In the genomic region with DNA sequence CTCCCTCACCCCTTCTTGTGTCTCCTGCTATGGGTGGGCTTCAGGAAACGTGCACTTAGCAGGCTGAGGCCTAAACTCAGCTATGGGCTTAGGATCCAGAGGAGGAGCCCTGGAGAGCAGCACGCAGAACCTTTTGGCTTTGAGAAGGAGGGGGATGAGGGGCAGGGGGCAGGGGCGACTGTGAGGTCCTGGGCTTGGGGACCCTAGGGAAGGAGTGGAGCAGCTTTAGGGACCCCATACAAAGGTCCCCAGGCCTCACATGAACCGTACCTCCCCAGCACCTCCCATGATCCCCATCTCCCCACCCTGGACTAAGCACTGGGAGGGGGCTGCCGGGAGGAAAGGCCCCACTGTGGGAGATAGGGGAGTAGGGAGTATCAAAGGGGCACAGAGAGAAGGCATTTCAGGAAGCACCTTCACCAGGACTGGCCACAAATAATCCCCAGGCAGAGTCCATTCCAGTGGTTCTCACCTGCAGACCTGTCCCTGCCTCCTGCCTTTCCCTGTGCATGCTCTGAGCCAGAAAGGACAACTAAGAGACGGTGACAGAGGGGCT, we compare ENCODE assay signal across 12 cellular contexts.
DNase-seq lines count a peak whose midpoint lies in the region; ATAC-seq and TF ChIP-seq lines count a peak whose summit lies in the region.
"Had no signal": no experiment of that assay in that cellular context is flagged by ENCODE, and none has a peak within 500 bp of the region (broad histone marks: within the 10 kb centered on the region; RNA-seq: fewer than 3 reads in every experiment).

No MANE protein-coding gene starts in this region.

- CTCF ChIA-PET in activated naive CD4-positive, alpha-beta T cell treated with anti-CD3 and anti-CD28 coated beads for 36 hours (lab: Charles Lee) = interaction anchor here (1.2 to 2.2 kb wide), 6 partner anchors 10 to 226 kb away, joined by 3 to 7 read pairs (median 6); no protein-coding TSS in a partner anchor

- H3K9me3 Mint-ChIP-seq in activated naive CD4-positive, alpha-beta T cell treated with anti-CD3 and anti-CD28 coated beads for 36 hours = no peaks in the 10 kb centered on the region

- H3K4me1 Mint-ChIP-seq in activated naive CD4-positive, alpha-beta T cell treated with anti-CD3 and anti-CD28 coated beads for 36 hours (ENCODE audit: low read depth) = peaks cover 78% of the 10 kb centered on the region

- WGBS in smooth muscle cell (ENCODE audit: low lambda C conversion rate) = 97% methylated on average over 5 of the region's 6 CpGs

- H3K36me3 ChIP-seq in smooth muscle cell (ENCODE audit: low read depth) = no peaks in the 10 kb centered on the region
- H3K36me3 ChIP-seq: MG63 had no signal

- ATAC-seq in left lobe of liver = peak; percentile 9

- no peak overlapping the region for H3K9ac ChIP-seq in smooth muscle cell (ENCODE audit: low read depth)
- H3K9ac ChIP-seq: parathyroid adenoma had no signal

- H3K79me2 ChIP-seq in smooth muscle cell (ENCODE audit: low read depth) = no peaks in the 10 kb centered on the region
- H3K79me2 ChIP-seq: parathyroid adenoma had no signal

- peak overlapping the region; percentile 24 for H3K27ac ChIP-seq in temporal lobe (ENCODE audit: low read depth, low read length)
- H3K27ac ChIP-seq in smooth muscle cell (ENCODE audit: low read depth) = no peak overlapping the region
- H3K27ac ChIP-seq: parathyroid adenoma had no signal

- no peak overlapping the region for H3K4me3 Mint-ChIP-seq in activated naive CD4-positive, alpha-beta T cell treated with anti-CD3 and anti-CD28 coated beads for 36 hours

- no peaks in the 10 kb centered on the region for H3K27me3 Mint-ChIP-seq in activated naive CD4-positive, alpha-beta T cell treated with anti-CD3 and anti-CD28 coated beads for 36 hours (ENCODE audit: low read depth)

- peak overlapping the region; percentile 57 for H3K27ac Mint-ChIP-seq in activated naive CD4-positive, alpha-beta T cell treated with anti-CD3 and anti-CD28 coated beads for 36 hours

- no peak overlapping the region for H3K4me2 ChIP-seq in smooth muscle cell

- no peak for DNase-seq in activated naive CD4-positive, alpha-beta T cell treated with anti-CD3 and anti-CD28 coated beads for 36 hours
- DNase-seq in activated naive CD4-positive, alpha-beta T cell treated with Interleukin-2 at 50 U/mL for 16 hours = no peak
- peak; percentile 52 for DNase-seq in activated CD8-positive, alpha-beta memory T cell treated with anti-CD3 and anti-CD28 coated beads, Interleukin-2, amount 50 U/mL, for 48 hours
- DNase-seq in left lobe of liver (ENCODE audit: low spot score) (no peak), smooth muscle cell (lab: John Stamatoyannopoulos, UW; ENCODE audit: unreplicated experiment) (no peak), COLO668 (lab: John Stamatoyannopoulos, UW; ENCODE audit: unreplicated experiment) (no peak), AG08395 (ENCODE audit: low spot score) (no peak)
- DNase-seq: foreskin fibroblast, MG63, OCI-M1 had no signal

- no peaks in the 10 kb centered on the region for H3K36me3 Mint-ChIP-seq in activated naive CD4-positive, alpha-beta T cell treated with anti-CD3 and anti-CD28 coated beads for 36 hours (ENCODE audit: low read depth)

- no peaks in the 10 kb centered on the region for H3F3A ChIP-seq in smooth muscle cell (ENCODE audit: low read depth)

- no peak overlapping the region for H2AFZ ChIP-seq in smooth muscle cell (ENCODE audit: low read depth)
- H2AFZ ChIP-seq: parathyroid adenoma had no signal

- H4K20me1 ChIP-seq in smooth muscle cell (ENCODE audit: low read depth) = no peaks in the 10 kb centered on the region

- no peaks in the 10 kb centered on the region for H3K9me3 ChIP-seq in smooth muscle cell (replicated peaks; ENCODE audit: low read depth)
- H3K9me3 ChIP-seq: MG63 had no signal

- no peak for TF ChIP-seq CTCF in smooth muscle cell (IDR thresholded peaks at IDR 0.05; ENCODE audit: borderline replicate concordance, insufficient read depth, poor library complexity, severe bottlenecking)

- H3K27me3 ChIP-seq in smooth muscle cell (ENCODE audit: low read depth) = no peaks in the 10 kb centered on the region
- H3K27me3 ChIP-seq: MG63 had no signal

- peaks cover 18% of the 10 kb centered on the region for H3K4me1 ChIP-seq in smooth muscle cell (ENCODE audit: low read depth)
- H3K4me1 ChIP-seq: parathyroid adenoma had no signal

- intact Hi-C loops in activated naive CD4-positive, alpha-beta T cell treated with anti-CD3 and anti-CD28 coated beads for 36 hours (cut with micrococcal nuclease) = loop anchor here (1.0 to 5.0 kb wide), 5 partner anchors 22 to 224 kb away; no protein-coding TSS in a partner anchor

- H3K4me3 ChIP-seq in smooth muscle cell = no peak overlapping the region
- H3K4me3 ChIP-seq: MG63 had no signal
